9 cellular contexts compared by ENCODE assay signal in the genomic region with DNA sequence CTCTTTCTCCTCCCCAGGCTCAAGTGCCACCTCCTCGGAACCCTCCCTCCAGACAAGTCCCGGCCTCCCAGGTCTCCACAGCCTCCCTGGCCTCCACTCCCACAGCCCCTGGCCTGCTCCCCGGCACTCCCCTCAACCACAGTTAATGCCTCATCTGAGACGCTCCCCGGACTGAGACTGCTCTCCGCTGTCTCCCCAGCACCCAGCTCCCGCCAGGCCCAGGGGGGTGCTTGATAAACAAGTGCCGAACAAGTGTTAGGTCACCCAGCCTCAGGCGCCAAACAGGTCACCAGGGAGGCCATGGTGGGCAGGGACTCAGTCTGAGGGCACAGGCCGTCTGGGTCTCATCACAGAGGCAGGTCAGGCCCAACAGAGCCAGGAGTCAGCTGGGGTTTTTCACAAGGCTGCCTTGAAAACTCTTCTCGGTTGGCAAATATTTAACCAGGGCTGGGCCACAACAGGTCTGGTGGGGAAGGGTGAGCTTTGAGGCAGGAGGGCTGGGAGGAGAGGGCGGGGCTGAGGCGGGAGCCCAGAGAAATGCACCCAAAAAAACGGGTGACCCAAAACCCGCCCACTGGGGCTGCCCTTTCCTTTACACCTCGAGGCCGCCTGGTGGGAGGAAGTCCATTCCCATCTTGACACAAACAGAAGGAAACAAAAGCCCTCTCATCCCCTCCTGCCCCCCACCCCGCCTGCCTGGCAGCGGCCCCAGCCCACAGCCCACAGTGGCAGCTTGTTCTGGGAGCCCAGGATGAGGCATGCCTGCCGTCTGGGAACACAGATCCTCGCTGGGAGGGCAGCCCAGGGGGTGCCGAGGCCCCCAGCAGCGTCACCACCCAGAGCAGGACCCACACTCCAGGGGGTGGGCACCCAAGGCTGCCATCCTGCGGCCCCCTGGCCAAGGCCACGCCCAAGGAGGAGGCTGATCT.
A peak's percentile ranks its signal among the peaks of the same experiment; 100 is the strongest.
DNase-seq lines count a peak whose midpoint lies in the region; ATAC-seq and TF ChIP-seq lines count a peak whose summit lies in the region.
"Had no signal": no experiment of that assay in that cellular context is flagged by ENCODE, and none has a peak within 500 bp of the region (broad histone marks: within the 10 kb centered on the region; RNA-seq: fewer than 3 reads in every experiment).

No MANE protein-coding gene starts in this region.

- H3K4me3 Mint-ChIP-seq in mesothelial cell of epicardium, result no peak overlapping the region
- H3K4me3 Mint-ChIP-seq: memory B cell had no signal

- peaks cover 17% of the 10 kb centered on the region for H3K4me1 Mint-ChIP-seq in mesothelial cell of epicardium

- peak overlapping the region; percentile 23 for H3K27ac ChIP-seq in cingulate gyrus (ENCODE audit: low read depth, low read length)

- peak overlapping the region; percentile 28 for H3K4me3 ChIP-seq in LNCaP clone FGC (ENCODE audit: low read depth, low read length)

- DNase-seq in LNCaP clone FGC (ENCODE audit: low read depth), result peak; percentile 84
- DNase-seq in mesothelial cell of epicardium (ENCODE audit: low spot score in 2 of 2, unreplicated experiment in 2 of 2), result no peak
- DNase-seq in effector CD8-positive, alpha-beta T cell (lab: John Stamatoyannopoulos, UW), result no peak
- no peak for DNase-seq in activated effector memory CD4-positive, alpha-beta T cell treated with anti-CD3 and anti-CD28 coated beads, Interleukin-2, amount 50 U/mL, for 16 hours
- no peak for DNase-seq in NCI-H2171 treated with DMSO at 0.1 percent for 48 hours (lab: John Stamatoyannopoulos, UW)

- peaks cover 8% of the 10 kb centered on the region for H3K36me3 Mint-ChIP-seq in mesothelial cell of epicardium
- H3K36me3 Mint-ChIP-seq: memory B cell had no signal

- ATAC-seq in GM18861 (IDR thresholded peaks at IDR 0.05; ENCODE audit: unreplicated experiment) (peak; percentile 47), GM18867 (IDR thresholded peaks at IDR 0.05; ENCODE audit: unreplicated experiment) (no peak)

- H3K27me3 Mint-ChIP-seq in mesothelial cell of epicardium (ENCODE audit: low read depth), result no peaks in the 10 kb centered on the region

- TF ChIP-seq CTCF in LNCaP clone FGC (IDR thresholded peaks at IDR 0.05; ENCODE audit: control insufficient read depth, extremely low read depth, insufficient read depth) (no peak), mesothelial cell of epicardium (IDR thresholded peaks at IDR 0.05; ENCODE audit: unreplicated experiment) (no peak)

- peak overlapping the region; percentile 54 for H3K27ac Mint-ChIP-seq in mesothelial cell of epicardium
- H3K27ac Mint-ChIP-seq: memory B cell had no signal

- no peaks in the 10 kb centered on the region for H3K9me3 Mint-ChIP-seq in mesothelial cell of epicardium
- H3K9me3 Mint-ChIP-seq: memory B cell had no signal
